20 cellular contexts compared by ENCODE assay signal in genomic region chr5:31122998-31123950, GRCh38.
DNase-seq lines count a peak whose midpoint lies in the region; ATAC-seq, FAIRE-seq and TF ChIP-seq lines count a peak whose summit lies in the region.
"Had no signal": no experiment of that assay in that cellular context is flagged by ENCODE, and none has a peak within 500 bp of the region (broad histone marks: within the 10 kb centered on the region; RNA-seq: fewer than 3 reads in every experiment).

No MANE protein-coding gene starts in this region.

- H3K36me3 ChIP-seq in astrocyte (ENCODE audit: insufficient read depth, low read length), result no peaks in the 10 kb centered on the region
- H3K36me3 ChIP-seq in subcutaneous abdominal adipose tissue (ENCODE audit: control insufficient read depth in 5 of 5, insufficient read depth in 5 of 5, low read length in 5 of 5), result no peaks in the 10 kb centered on the region
- H3K36me3 ChIP-seq in transverse colon, result no peaks in the 10 kb centered on the region
- H3K36me3 ChIP-seq: adrenal gland, neural progenitor cell had no signal

- in situ Hi-C loops in transverse colon (cut with MboI; ENCODE audit: low pct_ligation_motif_present in 1 of 4, low pct_unique_long_range_greater_than_20kb in 1 of 4, low sequenced_read_pairs in 3 of 4), result no loop called here

- H3K9ac ChIP-seq in astrocyte (ENCODE audit: low read length) (peak overlapping the region; percentile 49), subcutaneous abdominal adipose tissue (ENCODE audit: low read length in 5 of 5) (no peak overlapping the region)
- H3K9ac ChIP-seq: KMS-11, neural progenitor cell had no signal

- H3K27me3 Mint-ChIP-seq in astrocyte (ENCODE audit: low read depth, unreplicated experiment), result no peaks in the 10 kb centered on the region

- no peaks in the 10 kb centered on the region for H3K9me3 ChIP-seq in astrocyte (ENCODE audit: insufficient read depth, low read depth, low read length)
- H3K9me3 ChIP-seq in subcutaneous abdominal adipose tissue (ENCODE audit: control insufficient read depth in 5 of 5, low read length in 5 of 5), result no peaks in the 10 kb centered on the region
- peaks cover 0 to 6% of the 10 kb centered on the region in 2 donors for H3K9me3 ChIP-seq in transverse colon
- H3K9me3 ChIP-seq: adrenal gland had no signal

- no peaks in the 10 kb centered on the region for H4K20me1 ChIP-seq in astrocyte (ENCODE audit: insufficient read depth, low read length)

- peaks cover 3% of the 10 kb centered on the region for H3K36me3 Mint-ChIP-seq in astrocyte (ENCODE audit: low read depth, unreplicated experiment)

- intact Hi-C loops in transverse colon (cut with DNase I; ENCODE audit: low total_unique reads), result no loop called here

- peaks cover 5% of the 10 kb centered on the region for H3K9me3 Mint-ChIP-seq in astrocyte (ENCODE audit: unreplicated experiment)

- peaks cover 26% of the 10 kb centered on the region for H3K4me1 Mint-ChIP-seq in astrocyte (ENCODE audit: low read depth, unreplicated experiment)

- TF ChIP-seq CTCF in astrocyte (IDR thresholded peaks at IDR 0.05; ENCODE audit: insufficient read depth, low read depth, low read length) (no peak), transverse colon (IDR thresholded peaks at IDR 0.05) (no peak)

- FAIRE-seq in astrocyte (lab: Jason Lieb, UNC), result no peak
- FAIRE-seq: endometrium, H1 had no signal

- H3K27ac ChIP-seq in astrocyte (ENCODE audit: low read depth, low read length), result peak overlapping the region; percentile 59
- H3K27ac ChIP-seq in subcutaneous abdominal adipose tissue (ENCODE audit: low read depth, low read length), result peak overlapping the region; percentile 13
- H3K27ac ChIP-seq in transverse colon, result no peak overlapping the region
- H3K27ac ChIP-seq: adrenal gland, KMS-11, neural progenitor cell had no signal

- no peaks in the 10 kb centered on the region for H3K79me2 ChIP-seq in astrocyte (ENCODE audit: insufficient read depth, low read length)

- no peak overlapping the region for H3K4me3 Mint-ChIP-seq in astrocyte (ENCODE audit: unreplicated experiment)
- H3K4me3 Mint-ChIP-seq: neural progenitor cell had no signal

- peak overlapping the region; percentile 56 for H3K4me2 ChIP-seq in astrocyte (ENCODE audit: low read length)
- H3K4me2 ChIP-seq: KMS-11, neural progenitor cell had no signal

- DNase-seq in GM03348 (ENCODE audit: low spot score) (peak; percentile 7), astrocyte (ENCODE audit: low read depth) (peak; percentile 81), globus pallidus (ENCODE audit: low spot score) (peak; percentile 33), transverse colon (no peak), NCI-H1417 (lab: John Stamatoyannopoulos, UW) (no peak)
- DNase-seq: activated gamma-delta T cell, adrenal gland, AML-193, COR-L47, NCI-H1092, NCI-H2081 treated with DMSO at 0.1 percent for 48 hours, NCI-H526, Right ventricle myocardium superior had no signal

- H3K4me3 ChIP-seq in astrocyte (ENCODE audit: insufficient read depth, low read depth, low read length) (no peak overlapping the region), subcutaneous abdominal adipose tissue (ENCODE audit: low read depth in 1 of 5, low read length in 5 of 5) (no peak overlapping the region), transverse colon (no peak overlapping the region)
- H3K4me3 ChIP-seq: adrenal gland, neural progenitor cell had no signal

- H3K27ac Mint-ChIP-seq in astrocyte (ENCODE audit: unreplicated experiment), result peak overlapping the region; percentile 86
- H3K27ac Mint-ChIP-seq: neural progenitor cell had no signal

- H3K27me3 ChIP-seq in astrocyte (ENCODE audit: insufficient read depth, low read length) (no peaks in the 10 kb centered on the region), subcutaneous abdominal adipose tissue (ENCODE audit: control insufficient read depth in 5 of 5, insufficient read depth in 4 of 5, low read length in 5 of 5) (no peaks in the 10 kb centered on the region), transverse colon (no peaks in the 10 kb centered on the region)
- H3K27me3 ChIP-seq: adrenal gland, neural progenitor cell had no signal

- H3K4me1 ChIP-seq in astrocyte (ENCODE audit: insufficient read depth, low read length) (peaks cover 8% of the 10 kb centered on the region), subcutaneous abdominal adipose tissue (ENCODE audit: control insufficient read depth in 5 of 5, insufficient read depth in 5 of 5, low read length in 5 of 5) (peaks cover 0 to 25% (median 9%) of the 10 kb centered on the region in 5 donors), transverse colon (no peaks in the 10 kb centered on the region)
- H3K4me1 ChIP-seq: adrenal gland had no signal

- TF ChIP-seq EP300 in transverse colon (IDR thresholded peaks at IDR 0.05; ENCODE audit: low read depth), result no peak

- no peak for ATAC-seq in GM21381 (IDR thresholded peaks at IDR 0.05; ENCODE audit: unreplicated experiment)
- no peak for ATAC-seq in GM21423 (IDR thresholded peaks at IDR 0.05; ENCODE audit: unreplicated experiment)

- no peak overlapping the region for H2AFZ ChIP-seq in astrocyte (ENCODE audit: low read depth, low read length)
- H2AFZ ChIP-seq: neural progenitor cell had no signal

- no peak for TF ChIP-seq POLR2A in transverse colon (IDR thresholded peaks at IDR 0.05)

- 66 to 74% methylated on average over 4 of the region's 4 CpGs for WGBS in transverse colon (ENCODE audit: low coverage in 1 of 2), 2 donors

Comparison
In these comparisons a context has a peak if more than half of its experiments do, and no peak if none do; other contexts are left out.
1. DNase-seq: peak in GM03348 (single experiment), astrocyte (single experiment) and globus pallidus (single experiment); none in transverse colon (single experiment) and NCI-H1417 (0 of 3).
2. H3K27ac ChIP-seq: peak in astrocyte (single experiment) and subcutaneous abdominal adipose tissue (single experiment); none in transverse colon (0 of 4).